11 cellular contexts compared by ENCODE assay signal in the genomic region with DNA sequence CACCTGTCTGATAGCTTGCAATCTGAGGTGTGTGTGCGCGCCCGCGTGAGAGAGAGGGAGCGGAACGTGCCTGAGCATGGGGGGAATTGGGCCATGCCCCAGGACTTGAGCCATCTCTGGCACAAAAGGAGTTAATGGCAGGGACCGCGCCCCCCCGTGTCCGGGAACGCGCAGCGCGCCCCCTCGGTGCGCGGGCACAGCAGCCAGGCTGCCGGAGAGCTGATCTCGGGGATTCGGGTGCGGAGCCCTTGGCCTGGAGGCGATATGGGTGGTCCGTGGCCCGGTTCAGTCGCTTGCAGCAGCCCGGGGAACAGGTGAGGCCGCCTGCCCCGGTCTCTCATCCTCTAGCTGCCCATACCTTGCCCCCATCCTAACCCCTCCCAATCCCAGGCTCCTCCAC. TPM values are rescaled to one million over a fixed set of nuclear protein-coding genes. Genes with fewer than 3 reads are reported as not detected.
DNase-seq lines count a peak whose midpoint lies in the region; ATAC-seq lines count a peak whose summit lies in the region.
"Had no signal": no experiment of that assay in that cellular context is flagged by ENCODE, and none has a peak within 500 bp of the region (broad histone marks: within the 10 kb centered on the region; RNA-seq: fewer than 3 reads in every experiment).

A gene (plus strand): TSS at position 191 of the 400 bp plus-strand sequence. CDS start 2,909 bp downstream, outside the sequence.

- peaks cover 4% of the 10 kb centered on the region for H3K9me3 ChIP-seq in iPS-18c (ENCODE audit: control insufficient read depth, insufficient read depth, low read length)
- no peaks in the 10 kb centered on the region for H3K9me3 ChIP-seq in skeletal muscle satellite cell (replicated peaks; ENCODE audit: low read length)
- H3K9me3 ChIP-seq: mucosa of descending colon had no signal

- peak; percentile 87 for DNase-seq in H7
- peak in 47 of 56 donors; percentile 5 to 69 (median 22) for DNase-seq in amygdala (lab: John Stamatoyannopoulos, UW)
- DNase-seq in NCI-H345 (lab: John Stamatoyannopoulos, UW) = no peak
- no peak for DNase-seq in HUDEP-2 (lab: John Stamatoyannopoulos, UW; ENCODE audit: unreplicated experiment in 76 of 76)
- DNase-seq in NCI-H1417 treated with DMSO at 0.1 percent for 48 hours (lab: John Stamatoyannopoulos, UW) = no peak
- DNase-seq: activated gamma-delta T cell; stimulated activated naive CD4-positive, alpha-beta T cell treated with Interleukin-2 at 50 U/mL for 16 hours had no signal

- H3K4me1 ChIP-seq in skeletal muscle satellite cell (ENCODE audit: control insufficient read depth, insufficient read depth, low read length) = peaks cover 11% of the 10 kb centered on the region

- H3K36me3 ChIP-seq in H7 (replicated peaks; ENCODE audit: control insufficient read depth, insufficient read depth, low read length) (no peaks in the 10 kb centered on the region), skeletal muscle satellite cell (ENCODE audit: insufficient read depth, low read length) (peaks cover 10% of the 10 kb centered on the region)

- no peak for ATAC-seq in GM18909 (IDR thresholded peaks at IDR 0.05; ENCODE audit: poor library complexity, unreplicated experiment)
- ATAC-seq: mucosa of descending colon had no signal

- H3K4me3 ChIP-seq in H7 (ENCODE audit: insufficient read depth, low read depth, low read length) (peak within 1 kb of the TSS; percentile 50), iPS-18c (ENCODE audit: insufficient read depth, low read depth, low read length) (peak within 1 kb of the TSS; percentile 61), skeletal muscle satellite cell (ENCODE audit: low read length) (no peak within 1 kb of the TSS)
- H3K4me3 ChIP-seq: mucosa of descending colon had no signal

- H3K27me3 ChIP-seq in H7 (ENCODE audit: control insufficient read depth, insufficient read depth, low read length) (0 out of 2 replicates have a peak, but pooled peaks cover 2% of the 10 kb centered on the region), skeletal muscle satellite cell (ENCODE audit: control insufficient read depth, insufficient read depth, low read length) (peaks cover 1% of the 10 kb centered on the region)

- H3K4me2 ChIP-seq in skeletal muscle satellite cell (ENCODE audit: low read length) = peak within 1 kb of the TSS; percentile 58

- H3K9ac ChIP-seq in skeletal muscle satellite cell (ENCODE audit: low read depth, low read length) = no peak within 1 kb of the TSS

RNA-seq across cellular contexts. Expression of the gene that starts here (rescaled TPM):
- total RNA-seq in H7 (2014; rRNA removed; shearing (Covaris generic)) = 2.9 and 4.6 TPM in 2 replicates
- total RNA-seq in skeletal muscle satellite cell (2012; rRNA removed) = 0.44 TPM in 1 of 2 replicates, not detected in the other

Comparison
In these comparisons a context has a peak if more than half of its experiments do, and no peak if none do; other contexts are left out.
1. DNase-seq: peak in H7 (single experiment) and amygdala (47 of 56); none in NCI-H345 (single experiment), HUDEP-2 (0 of 76) and NCI-H1417 treated with DMSO at 0.1 percent for 48 hours (single experiment).